8 cellular contexts compared by ENCODE assay signal in genomic region chr5:159051431-159052281, GRCh38. TPM values are rescaled to one million over a fixed set of nuclear protein-coding genes. Genes with fewer than 3 reads are reported as not detected.
DNase-seq lines count a peak whose midpoint lies in the region; ATAC-seq and TF ChIP-seq lines count a peak whose summit lies in the region.

No MANE protein-coding gene starts in this region.

- H3K27ac ChIP-seq in ACC112 (ENCODE audit: low read depth, low read length): peak overlapping the region; percentile 97
- peak overlapping the region; percentile 32 for H3K27ac ChIP-seq in caudate nucleus (ENCODE audit: low read depth, low read length)
- peak overlapping the region in 1 of 2 donors; percentile 55 for H3K27ac ChIP-seq in left lung
- peak overlapping the region; percentile 87 for H3K27ac ChIP-seq in suprapubic skin

- peaks cover 8% of the 10 kb centered on the region for H3K27me3 Mint-ChIP-seq in HFFc6 (ENCODE audit: insufficient read depth)

- TF ChIP-seq EP300 in suprapubic skin (IDR thresholded peaks at IDR 0.05): no peak

- H3K4me3 Mint-ChIP-seq in HFFc6: peak overlapping the region; percentile 58

- H3K9me3 ChIP-seq in left lung (no peaks in the 10 kb centered on the region), suprapubic skin (no peaks in the 10 kb centered on the region)

- H3K27me3 ChIP-seq in ACC112 (ENCODE audit: insufficient read depth, low read length): no peaks in the 10 kb centered on the region
- peaks cover 12 to 85% of the 10 kb centered on the region in 2 donors for H3K27me3 ChIP-seq in left lung
- H3K27me3 ChIP-seq in suprapubic skin: peaks cover 44% of the 10 kb centered on the region

- H3K36me3 Mint-ChIP-seq in HFFc6 (ENCODE audit: low read depth): no peaks in the 10 kb centered on the region

- H3K79me2 ChIP-seq in ACC112 (ENCODE audit: control insufficient read depth, insufficient read depth, low read length, unreplicated experiment): peaks cover 50% of the 10 kb centered on the region

- H2AFZ ChIP-seq in ACC112 (ENCODE audit: low read length, unreplicated experiment): peak overlapping the region; percentile 39

- peak; percentile 46 for ATAC-seq in left lung
- no peak for ATAC-seq in GM19452 (IDR thresholded peaks at IDR 0.05; ENCODE audit: unreplicated experiment)
- no peak for ATAC-seq in GM19023 (IDR thresholded peaks at IDR 0.05; ENCODE audit: unreplicated experiment)

- no peak overlapping the region for H3K27ac Mint-ChIP-seq in HFFc6

- DNase-seq in HFFc6 (no peak), caudate nucleus (lab: John Stamatoyannopoulos, UW) (peak in 37 of 61 donors; percentile 4 to 54 (median 18)), left lung (peak; percentile 62 to 83), suprapubic skin (ENCODE audit: low spot score in 2 of 2) (peak in 1 of 2 donors; percentile 71), NCI-H345 treated with DMSO at 0.1 percent for 48 hours (lab: John Stamatoyannopoulos, UW; ENCODE audit: unreplicated experiment) (no peak)

- no peaks in the 10 kb centered on the region for H3K4me1 Mint-ChIP-seq in HFFc6 (ENCODE audit: low read depth)

- H3K36me3 ChIP-seq in ACC112 (ENCODE audit: insufficient read depth, low read length): 0 out of 2 replicates have a peak, but pooled peaks cover 2% of the 10 kb centered on the region
- no peaks in the 10 kb centered on the region for H3K36me3 ChIP-seq in left lung
- H3K36me3 ChIP-seq in suprapubic skin: no peaks in the 10 kb centered on the region

- TF ChIP-seq CTCF in HFFc6 (IDR thresholded peaks at IDR 0.05) (no peak), left lung (IDR thresholded peaks at IDR 0.05) (no peak), suprapubic skin (IDR thresholded peaks at IDR 0.05) (no peak)

- H3K4me3 ChIP-seq in ACC112 (ENCODE audit: low read depth, low read length) (peak overlapping the region; percentile 72), left lung (peak overlapping the region in 1 of 2 donors; percentile 21), suprapubic skin (peak overlapping the region; percentile 40)

- intact Hi-C loops in left lung (cut with DNase I): no loop called here

- peaks cover 77% of the 10 kb centered on the region for H3K4me1 ChIP-seq in ACC112 (ENCODE audit: control insufficient read depth, insufficient read depth, low read length, unreplicated experiment)
- H3K4me1 ChIP-seq in left lung: peaks cover 0 to 9% of the 10 kb centered on the region in 2 donors
- peaks cover 43% of the 10 kb centered on the region for H3K4me1 ChIP-seq in suprapubic skin

- WGBS in suprapubic skin: 17% methylated on average over 34 of the region's 37 CpGs

- no peaks in the 10 kb centered on the region for H3K9me3 Mint-ChIP-seq in HFFc6

- TF ChIP-seq POLR2A in suprapubic skin (IDR thresholded peaks at IDR 0.05): no peak

RNA-seq across cellular contexts. Expression of gene EBF1, which starts 48.1 kb away (rescaled TPM):
- under 1 TPM in 4 of 6 experiments, not detected in 2; 0.16 to 0.41 (median 0.26) TPM for total RNA-seq in HFFc6 (2021; fragmentation: NEBNext Ultra II Directional; extraction: Animal tissue kit (Norgen Biotek cat#: 25700))
- total RNA-seq in left lung: 1 to 10 TPM; 6.1 to 9.6 TPM
- 10 to 100 TPM in 2 of 4 donors, 1 to 10 TPM in 2; 4.3 to 13.6 (median 8.8) TPM for total RNA-seq in suprapubic skin

Comparison
In these comparisons a context has a peak if more than half of its experiments do, and no peak if none do; other contexts are left out.
1. DNase-seq: peak in caudate nucleus (37 of 61) and left lung (2 of 2); none in HFFc6 (single experiment) and NCI-H345 treated with DMSO at 0.1 percent for 48 hours (single experiment).